ENCODE assay signal across 15 cellular contexts in genomic region chr7:151871189-151871735, GRCh38. TPM values are rescaled to one million over a fixed set of nuclear protein-coding genes. Genes with fewer than 3 reads are reported as not detected.
DNase-seq lines count a peak whose midpoint lies in the region; ATAC-seq and TF ChIP-seq lines count a peak whose summit lies in the region.
"Had no signal": no experiment of that assay in that cellular context is flagged by ENCODE, and none has a peak within 500 bp of the region (broad histone marks: within the 10 kb centered on the region; RNA-seq: fewer than 3 reads in every experiment).

No MANE protein-coding gene starts in this region.

- no peaks in the 10 kb centered on the region for H3K36me3 Mint-ChIP-seq in IgD-negative memory B cell
- no peaks in the 10 kb centered on the region for H3K36me3 Mint-ChIP-seq in chondrocyte (ENCODE audit: low read depth)
- H3K36me3 Mint-ChIP-seq in stimulated activated naive B cell treated with anti-CD40 and anti-IgM and Interleukin-4, amounts not matched to agents 10 μg/mL and 1 μg/mL and 100 μg/mL, for 72 hours = no peaks in the 10 kb centered on the region

- H3K27ac Mint-ChIP-seq in IgD-negative memory B cell = peak overlapping the region in 2 of 3 donors; percentile 64 to 76
- H3K27ac Mint-ChIP-seq in chondrocyte (ENCODE audit: unreplicated experiment) = no peak overlapping the region
- peak overlapping the region; percentile 7 for H3K27ac Mint-ChIP-seq in stimulated activated naive B cell treated with anti-CD40 and anti-IgM and Interleukin-4, amounts not matched to agents 10 μg/mL and 1 μg/mL and 100 μg/mL, for 72 hours

- TF ChIP-seq CTCF in chondrocyte (IDR thresholded peaks at IDR 0.05) = no peak
- TF ChIP-seq CTCF in right lobe of liver (IDR thresholded peaks at IDR 0.05) = no peak

- ATAC-seq in right lobe of liver = peak in 2 of 4 donors; percentile 12 to 25
- ATAC-seq in stimulated activated naive B cell treated with anti-CD40 and anti-IgM and Interleukin-4, amounts not matched to agents 10 μg/mL and 1 μg/mL and 100 μg/mL, for 72 hours (replicated peaks) = no peak
- ATAC-seq in GM21529 (IDR thresholded peaks at IDR 0.05; ENCODE audit: unreplicated experiment) = no peak
- no peak for ATAC-seq in GM18870 (IDR thresholded peaks at IDR 0.05; ENCODE audit: unreplicated experiment)
- ATAC-seq: A549; CD8-positive, alpha-beta T cell had no signal

- H3K27me3 Mint-ChIP-seq in IgD-negative memory B cell (no peaks in the 10 kb centered on the region), chondrocyte (ENCODE audit: low read depth) (peaks cover 2% of the 10 kb centered on the region)
- no peaks in the 10 kb centered on the region for H3K27me3 Mint-ChIP-seq in stimulated activated naive B cell treated with anti-CD40 and anti-IgM and Interleukin-4, amounts not matched to agents 10 μg/mL and 1 μg/mL and 100 μg/mL, for 72 hours

- H3K27ac ChIP-seq in right lobe of liver = peak overlapping the region in 2 of 3 donors; percentile 91 to 94
- H3K27ac ChIP-seq: GM23248 had no signal

- no peak for TF ChIP-seq POLR2A in right lobe of liver (IDR thresholded peaks at IDR 0.05)

- peaks cover 0 to 75% (median 32%) of the 10 kb centered on the region in 4 donors for H3K4me1 ChIP-seq in right lobe of liver

- DNase-seq in chondrocyte (ENCODE audit: low spot score) (peak; percentile 34), right lobe of liver (peak in 2 of 3 donors; percentile 75 to 80)
- no peak for DNase-seq in stimulated activated naive B cell treated with anti-CD40 and anti-IgM and Interleukin-4, amounts not matched to agents 10 μg/mL and 1 μg/mL and 100 μg/mL, for 72 hours
- DNase-seq: CD8-positive, alpha-beta T cell; COR-L47; DMS153; DMS79 treated with DMSO at 0.1 percent for 48 hours; GDM1; H7 had no signal

- H3K4me1 Mint-ChIP-seq in IgD-negative memory B cell (peaks cover 28 to 45% (median 29%) of the 10 kb centered on the region in 3 donors), chondrocyte (ENCODE audit: low read depth) (peaks cover 9% of the 10 kb centered on the region)
- H3K4me1 Mint-ChIP-seq in stimulated activated naive B cell treated with anti-CD40 and anti-IgM and Interleukin-4, amounts not matched to agents 10 μg/mL and 1 μg/mL and 100 μg/mL, for 72 hours = peaks cover 30 to 37% of the 10 kb centered on the region in 2 donors

- intact Hi-C loops in right lobe of liver (cut with DNase I) = no loop called here

- WGBS in right lobe of liver (ENCODE audit: insufficient coverage, low coverage, low lambda C conversion rate, missing lambda C conversion rate) = 42% methylated on average over 10 of the region's 13 CpGs

- H3K9me3 ChIP-seq in right lobe of liver = no peaks in the 10 kb centered on the region
- H3K9me3 ChIP-seq: A549 had no signal

- peaks cover 0 to 1% (median 0%) of the 10 kb centered on the region in 3 donors for H3K9me3 Mint-ChIP-seq in IgD-negative memory B cell
- no peaks in the 10 kb centered on the region for H3K9me3 Mint-ChIP-seq in chondrocyte (ENCODE audit: low read depth)
- H3K9me3 Mint-ChIP-seq in stimulated activated naive B cell treated with anti-CD40 and anti-IgM and Interleukin-4, amounts not matched to agents 10 μg/mL and 1 μg/mL and 100 μg/mL, for 72 hours = no peaks in the 10 kb centered on the region
- H3K9me3 Mint-ChIP-seq: CD8-positive, alpha-beta T cell had no signal

- H3K27me3 ChIP-seq in right lobe of liver = no peaks in the 10 kb centered on the region

- peak overlapping the region in 2 of 3 donors; percentile 43 to 47 for H3K4me3 ChIP-seq in right lobe of liver
- H3K4me3 ChIP-seq: A549, GM23248, K562 had no signal

- H3K36me3 ChIP-seq in right lobe of liver = no peaks in the 10 kb centered on the region

- H3K4me3 Mint-ChIP-seq in IgD-negative memory B cell = peak overlapping the region in 1 of 4 donors; percentile 48
- H3K4me3 Mint-ChIP-seq in chondrocyte (ENCODE audit: unreplicated experiment) = no peak overlapping the region
- H3K4me3 Mint-ChIP-seq in stimulated activated naive B cell treated with anti-CD40 and anti-IgM and Interleukin-4, amounts not matched to agents 10 μg/mL and 1 μg/mL and 100 μg/mL, for 72 hours = no peak overlapping the region
- H3K4me3 Mint-ChIP-seq: CD8-positive, alpha-beta T cell had no signal

RNA-seq across cellular contexts. Expression of gene PRKAG2, which starts 5.7 kb away (rescaled TPM):
- polyA plus RNA-seq in IgD-negative memory B cell = 21.3 TPM
- total RNA-seq in chondrocyte = 16.1 to 35.4 TPM (median 33.6 TPM) in 3 replicates
- 10 to 100 TPM; 20.6 to 63.6 (median 29.5) TPM for total RNA-seq in right lobe of liver
